Comparison of ENCODE assay signal across 8 cellular contexts in the genomic region with DNA sequence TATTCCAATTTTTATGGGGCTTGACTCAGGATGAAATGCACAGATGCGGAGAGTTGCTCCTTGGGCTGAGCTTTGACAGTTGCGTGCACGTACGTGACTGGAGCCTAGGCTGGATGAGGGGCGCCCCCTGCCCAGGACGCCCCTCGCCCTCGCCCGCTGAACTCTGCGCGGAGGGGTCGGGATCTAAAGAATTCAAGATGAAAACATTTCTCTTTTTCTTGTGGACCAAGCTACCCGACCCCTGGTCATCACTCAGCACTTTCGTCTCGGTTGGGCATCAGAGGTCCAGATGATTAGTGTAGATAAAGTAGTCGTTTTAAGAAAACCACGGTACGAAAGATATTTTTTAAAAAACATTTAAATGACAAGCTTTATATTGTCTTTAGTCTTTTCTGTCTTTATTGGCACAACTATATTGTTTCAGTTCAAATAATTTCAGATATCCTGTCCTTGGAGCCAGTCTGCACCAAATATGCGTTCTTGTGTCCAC. TPM values are rescaled to one million over a fixed set of nuclear protein-coding genes. Genes with fewer than 3 reads are reported as not detected.
DNase-seq lines count a peak whose midpoint lies in the region; ATAC-seq and TF ChIP-seq lines count a peak whose summit lies in the region.

No MANE protein-coding gene starts in this region.

- H3K36me3 ChIP-seq in Caco-2 (ENCODE audit: control insufficient read depth, insufficient read depth, low read length): no peaks in the 10 kb centered on the region
- no peaks in the 10 kb centered on the region for H3K36me3 ChIP-seq in right atrium auricular region
- H3K36me3 ChIP-seq in spleen: peaks cover 0 to 2% (median 0%) of the 10 kb centered on the region in 6 donors

- no peak for TF ChIP-seq CTCF in Caco-2 (IDR thresholded peaks at IDR 0.05; ENCODE audit: insufficient read depth in 1 of 2, low read depth in 1 of 2, low read length in 1 of 2, severe bottlenecking in 1 of 2, unreplicated experiment in 1 of 2)
- no peak for TF ChIP-seq CTCF in HFFc6 (IDR thresholded peaks at IDR 0.05)
- no peak for TF ChIP-seq CTCF in activated CD8-positive, alpha-beta T cell treated with anti-CD3 and anti-CD28 coated beads for 36 hours (IDR thresholded peaks at IDR 0.05)
- no peak for TF ChIP-seq CTCF in right atrium auricular region (IDR thresholded peaks at IDR 0.05)
- no peak for TF ChIP-seq CTCF in spleen (IDR thresholded peaks at IDR 0.05 in 8 of 11, conservative IDR thresholded peaks at IDR 0.05 in 3 of 11)

- BruUV-seq in Caco-2 (replicated peaks; lab: Mats Ljungman, UMichigan): no TSS peak

- POLR2A ChIA-PET in Caco-2 (lab: Charles Lee): interaction anchor here (1.1 kb wide), 1 partner anchor 81 kb away, joined by 4 read pairs; a partner anchor contains a TSS
- POLR2A ChIA-PET in activated CD8-positive, alpha-beta T cell treated with anti-CD3 and anti-CD28 coated beads for 36 hours (lab: Charles Lee): interaction anchor here (0.7 to 1.5 kb wide), 5 partner anchors 11 to 122 kb away, joined by 3 to 4 read pairs (median 3); a partner anchor contains a TSS

- H3K9me3 ChIP-seq in Caco-2: no peaks in the 10 kb centered on the region
- H3K9me3 ChIP-seq in right atrium auricular region: no peaks in the 10 kb centered on the region
- H3K9me3 ChIP-seq in spleen: no peaks in the 10 kb centered on the region

- H3K9me3 Mint-ChIP-seq in Caco-2 (ENCODE audit: unreplicated experiment): peaks cover 9% of the 10 kb centered on the region
- H3K9me3 Mint-ChIP-seq in HFFc6: no peaks in the 10 kb centered on the region
- H3K9me3 Mint-ChIP-seq in activated CD8-positive, alpha-beta T cell treated with anti-CD3 and anti-CD28 coated beads for 36 hours: no peaks in the 10 kb centered on the region

- WGBS in spleen, 5 donors: 8 to 13% (median 11%) methylated on average over 19 of the region's 19 CpGs

- no peak for TF ChIP-seq POLR2A in spleen (IDR thresholded peaks at IDR 0.05)

- H3K27ac ChIP-seq in right atrium auricular region (peak overlapping the region; percentile 76 to 81), spleen (peak overlapping the region; percentile 85 to 93 (median 89))

- H3K27ac Mint-ChIP-seq in Caco-2 (ENCODE audit: unreplicated experiment): no peak overlapping the region
- peak overlapping the region; percentile 90 for H3K27ac Mint-ChIP-seq in HFFc6
- H3K27ac Mint-ChIP-seq in activated CD8-positive, alpha-beta T cell treated with anti-CD3 and anti-CD28 coated beads for 36 hours: peak overlapping the region; percentile 86

- peaks cover 14% of the 10 kb centered on the region for H3K4me1 Mint-ChIP-seq in Caco-2 (ENCODE audit: low read depth, unreplicated experiment)
- H3K4me1 Mint-ChIP-seq in HFFc6 (ENCODE audit: low read depth): peaks cover 25% of the 10 kb centered on the region
- peaks cover 29% of the 10 kb centered on the region for H3K4me1 Mint-ChIP-seq in activated CD8-positive, alpha-beta T cell treated with anti-CD3 and anti-CD28 coated beads for 36 hours (ENCODE audit: low read depth)

- H3K4me1 ChIP-seq in Caco-2 (peaks cover 17% of the 10 kb centered on the region), right atrium auricular region (peaks cover 0 to 12% of the 10 kb centered on the region in 2 donors), spleen (peaks cover 4 to 38% (median 22%) of the 10 kb centered on the region in 6 donors)

- H3K27me3 ChIP-seq in Caco-2 (replicated peaks; ENCODE audit: control insufficient read depth, insufficient read depth, low read length) (no peaks in the 10 kb centered on the region), right atrium auricular region (no peaks in the 10 kb centered on the region), spleen (replicated peaks in 1 of 7) (no peaks in the 10 kb centered on the region)

- H3K4me3 Mint-ChIP-seq in Caco-2 (ENCODE audit: unreplicated experiment) (peak overlapping the region; percentile 74), HFFc6 (peak overlapping the region; percentile 94)
- H3K4me3 Mint-ChIP-seq in activated CD8-positive, alpha-beta T cell treated with anti-CD3 and anti-CD28 coated beads for 36 hours: peak overlapping the region; percentile 89

- H3K36me3 Mint-ChIP-seq in Caco-2 (ENCODE audit: insufficient read depth, unreplicated experiment) (peaks cover 12% of the 10 kb centered on the region), HFFc6 (ENCODE audit: low read depth) (no peaks in the 10 kb centered on the region)
- no peaks in the 10 kb centered on the region for H3K36me3 Mint-ChIP-seq in activated CD8-positive, alpha-beta T cell treated with anti-CD3 and anti-CD28 coated beads for 36 hours (ENCODE audit: low read depth)

- no peaks in the 10 kb centered on the region for H3K27me3 Mint-ChIP-seq in Caco-2 (ENCODE audit: insufficient read depth, unreplicated experiment)
- H3K27me3 Mint-ChIP-seq in HFFc6 (ENCODE audit: insufficient read depth): no peaks in the 10 kb centered on the region; the same call in 1 of the 2 replicates
- H3K27me3 Mint-ChIP-seq in activated CD8-positive, alpha-beta T cell treated with anti-CD3 and anti-CD28 coated beads for 36 hours: peaks cover 6% of the 10 kb centered on the region

- ATAC-seq in activated CD8-positive, alpha-beta T cell treated with anti-CD3 and anti-CD28 coated beads for 36 hours: no peak
- no peak for ATAC-seq in GM19328 (IDR thresholded peaks at IDR 0.05; ENCODE audit: unreplicated experiment)

- CTCF ChIA-PET in Caco-2 (lab: Charles Lee): no interaction called here
- CTCF ChIA-PET in activated CD8-positive, alpha-beta T cell treated with anti-CD3 and anti-CD28 coated beads for 36 hours (lab: Charles Lee): interaction anchor here (1.1 to 1.2 kb wide), 3 partner anchors 10 to 81 kb away, joined by 3 to 4 read pairs (median 3); a partner anchor contains a TSS

- intact Hi-C loops in Caco-2 (cut with micrococcal nuclease; ENCODE audit: unreplicated experiment) (no loop called here), spleen (cut with DNase I; ENCODE audit: low total_unique reads) (no loop called here)
- intact Hi-C loops in activated CD8-positive, alpha-beta T cell treated with anti-CD3 and anti-CD28 coated beads for 36 hours (cut with micrococcal nuclease): loop anchor here (5.0 kb wide), 1 partner anchor 81 kb away; a partner anchor contains a TSS

- DNase-seq in Caco-2: peak in 1 of 2 experiments; percentile 19
- DNase-seq in HFFc6: no peak
- DNase-seq in activated CD8-positive, alpha-beta T cell treated with anti-CD3 and anti-CD28 coated beads for 36 hours: no peak
- DNase-seq in right atrium auricular region (ENCODE audit: low spot score): no peak
- DNase-seq in spleen: peak; percentile 79
- no peak for DNase-seq in DMS153 treated with DMSO at 0.1 percent for 48 hours (lab: John Stamatoyannopoulos, UW; ENCODE audit: unreplicated experiment)
- no peak for DNase-seq in GOT3 (lab: John Stamatoyannopoulos, UW)

- H3K4me3 ChIP-seq in Caco-2 (ENCODE audit: low read depth, low read length) (peak overlapping the region; percentile 51), right atrium auricular region (peak overlapping the region; percentile 81 to 96), spleen (peak overlapping the region; percentile 63 to 96 (median 92))

RNA-seq across cellular contexts. Expression of a gene that starts 0.7 kb away (rescaled TPM):
- total RNA-seq in Caco-2 (2022): 90.0 and 109 TPM in 2 replicates
- 10 to 100 TPM; 53.6 to 75.1 (median 70.6) TPM for total RNA-seq in HFFc6 (2021; fragmentation: NEBNext Ultra II Directional; extraction: Animal tissue kit (Norgen Biotek cat#: 25700))
- total RNA-seq in activated CD8-positive, alpha-beta T cell treated with anti-CD3 and anti-CD28 coated beads for 36 hours: 10 to 100 TPM; 52.3 to 53.5 TPM
- total RNA-seq in right atrium auricular region: 10 to 100 TPM; 15.5 to 16.9 TPM
- 10 to 100 TPM; 18.3 to 29.7 (median 24.6) TPM for total RNA-seq in spleen
- polyA plus RNA-seq in spleen: 10 to 100 TPM; 17.4 to 22.8 (median 21.8) TPM

RNA-seq across cellular contexts. Expression of a gene that starts 21.4 kb away (rescaled TPM):
- 96.2 and 99.3 TPM in 2 replicates for total RNA-seq in Caco-2 (2022)
- 10 to 100 TPM; 59.7 to 71.0 (median 67.7) TPM for total RNA-seq in HFFc6 (2021; fragmentation: NEBNext Ultra II Directional; extraction: Animal tissue kit (Norgen Biotek cat#: 25700))
- 10 to 100 TPM; 56.5 to 56.6 TPM for total RNA-seq in activated CD8-positive, alpha-beta T cell treated with anti-CD3 and anti-CD28 coated beads for 36 hours
- total RNA-seq in right atrium auricular region: 100 to 1,000 TPM; 165 to 170 TPM
- 100 to 1,000 TPM in 1 of 7 donors, 10 to 100 TPM in 6; 36.5 to 104 (median 47.7) TPM for total RNA-seq in spleen
- 100 to 1,000 TPM; 116 to 127 (median 126) TPM for polyA plus RNA-seq in spleen
